In the genomic region with DNA sequence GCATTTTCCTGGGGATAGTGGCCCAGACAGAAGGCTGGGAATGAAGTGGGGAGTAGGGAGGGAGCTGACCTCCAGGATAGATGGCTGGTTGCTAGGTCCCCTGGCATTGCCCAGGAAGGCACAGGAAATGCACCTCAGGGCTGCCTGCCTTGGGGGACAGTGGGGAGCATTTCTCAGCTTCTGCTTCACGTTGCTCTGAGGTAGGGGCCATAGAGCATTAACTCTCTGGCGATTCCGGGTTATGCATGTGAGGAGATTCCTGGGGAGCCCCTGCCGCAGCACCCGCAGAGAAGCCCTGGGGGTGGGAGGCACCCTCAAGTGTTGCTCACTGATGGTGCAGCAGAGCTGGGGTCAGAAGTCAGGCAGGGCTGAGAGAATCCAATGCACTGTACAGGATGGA, we compare ENCODE assay signal across 22 cellular contexts.
"Had no signal": no experiment of that assay in that cellular context is flagged by ENCODE, and none has a peak within 500 bp of the region (broad histone marks: within the 10 kb centered on the region; RNA-seq: fewer than 3 reads in every experiment).

No MANE protein-coding gene starts in this region.

- H3K27ac Mint-ChIP-seq: activated naive CD4-positive, alpha-beta T cell treated with anti-CD3 and anti-CD28 coated beads, Interleukin-2, amount 10 ng/mL, durations not matched to agents 7 days and 5 days; activated naive CD8-positive, alpha-beta T cell treated with anti-CD3 and anti-CD28 coated beads, Interleukin-2, amount 10 ng/mL, durations not matched to agents 7 days and 5 days; activated T-cell treated with anti-CD3 and anti-CD28 coated beads, Interleukin-2, amount 50 U/mL, for 72 hours; brain; naive thymus-derived CD4-positive, alpha-beta T cell; stimulated activated naive B cell treated with anti-CD40 and anti-IgM and Interleukin-4, amounts not matched to agents 10 μg/mL and 1 μg/mL and 100 μg/mL, for 72 hours; WTC11 had no signal

- H3K9me3 Mint-ChIP-seq: activated naive CD4-positive, alpha-beta T cell treated with anti-CD3 and anti-CD28 coated beads, Interleukin-2, amount 10 ng/mL, durations not matched to agents 7 days and 5 days; activated naive CD8-positive, alpha-beta T cell treated with anti-CD3 and anti-CD28 coated beads, Interleukin-2, amount 10 ng/mL, durations not matched to agents 7 days and 5 days had no signal

- DNase-seq: activated CD4-positive, alpha-beta T cell treated with anti-CD3 and anti-CD28 coated beads for 1 hour; activated naive CD4-positive, alpha-beta T cell treated with anti-CD3 and anti-CD28 coated beads, Interleukin-2, amount 10 ng/mL, durations not matched to agents 7 days and 5 days; activated naive CD8-positive, alpha-beta T cell treated with anti-CD3 and anti-CD28 coated beads, Interleukin-2, amount 10 ng/mL, durations not matched to agents 7 days and 5 days; activated T-cell treated with anti-CD3 and anti-CD28 coated beads, Interleukin-2, amount 50 U/mL, for 72 hours; cortex of kidney; gastrocnemius medialis; glutamatergic neuron; left lung; midbrain; pancreas; retina; sigmoid colon; small intestine; stimulated activated CD4-positive, alpha-beta T cell treated with anti-CD3 and anti-CD28 coated beads, Interleukin-1b, Interleukin-23, amount 100 ng/mL, for 48 hours; stimulated activated naive B cell treated with anti-CD40 and anti-IgM and Interleukin-4, amounts not matched to agents 10 μg/mL and 1 μg/mL and 100 μg/mL, for 72 hours; stomach; T-helper 2 cell; thyroid gland; upper lobe of right lung had no signal

- H3K4me3 Mint-ChIP-seq: activated naive CD4-positive, alpha-beta T cell treated with anti-CD3 and anti-CD28 coated beads, Interleukin-2, amount 10 ng/mL, durations not matched to agents 7 days and 5 days; activated naive CD8-positive, alpha-beta T cell treated with anti-CD3 and anti-CD28 coated beads, Interleukin-2, amount 10 ng/mL, durations not matched to agents 7 days and 5 days; activated T-cell treated with anti-CD3 and anti-CD28 coated beads, Interleukin-2, amount 50 U/mL, for 72 hours; brain; naive thymus-derived CD4-positive, alpha-beta T cell; stimulated activated naive B cell treated with anti-CD40 and anti-IgM and Interleukin-4, amounts not matched to agents 10 μg/mL and 1 μg/mL and 100 μg/mL, for 72 hours; WTC11 had no signal

- H3K27me3 Mint-ChIP-seq: activated naive CD4-positive, alpha-beta T cell treated with anti-CD3 and anti-CD28 coated beads, Interleukin-2, amount 10 ng/mL, durations not matched to agents 7 days and 5 days; activated naive CD8-positive, alpha-beta T cell treated with anti-CD3 and anti-CD28 coated beads, Interleukin-2, amount 10 ng/mL, durations not matched to agents 7 days and 5 days; stimulated activated naive B cell treated with anti-CD40 and anti-IgM and Interleukin-4, amounts not matched to agents 10 μg/mL and 1 μg/mL and 100 μg/mL, for 72 hours had no signal

- H3K36me3 Mint-ChIP-seq: activated naive CD4-positive, alpha-beta T cell treated with anti-CD3 and anti-CD28 coated beads, Interleukin-2, amount 10 ng/mL, durations not matched to agents 7 days and 5 days; activated naive CD8-positive, alpha-beta T cell treated with anti-CD3 and anti-CD28 coated beads, Interleukin-2, amount 10 ng/mL, durations not matched to agents 7 days and 5 days; brain; naive thymus-derived CD4-positive, alpha-beta T cell; stimulated activated naive B cell treated with anti-CD40 and anti-IgM and Interleukin-4, amounts not matched to agents 10 μg/mL and 1 μg/mL and 100 μg/mL, for 72 hours; WTC11 had no signal

- H3K4me1 Mint-ChIP-seq: activated naive CD4-positive, alpha-beta T cell treated with anti-CD3 and anti-CD28 coated beads, Interleukin-2, amount 10 ng/mL, durations not matched to agents 7 days and 5 days; activated naive CD8-positive, alpha-beta T cell treated with anti-CD3 and anti-CD28 coated beads, Interleukin-2, amount 10 ng/mL, durations not matched to agents 7 days and 5 days; brain; naive thymus-derived CD4-positive, alpha-beta T cell; stimulated activated naive B cell treated with anti-CD40 and anti-IgM and Interleukin-4, amounts not matched to agents 10 μg/mL and 1 μg/mL and 100 μg/mL, for 72 hours; WTC11 had no signal
